In the genomic region with DNA sequence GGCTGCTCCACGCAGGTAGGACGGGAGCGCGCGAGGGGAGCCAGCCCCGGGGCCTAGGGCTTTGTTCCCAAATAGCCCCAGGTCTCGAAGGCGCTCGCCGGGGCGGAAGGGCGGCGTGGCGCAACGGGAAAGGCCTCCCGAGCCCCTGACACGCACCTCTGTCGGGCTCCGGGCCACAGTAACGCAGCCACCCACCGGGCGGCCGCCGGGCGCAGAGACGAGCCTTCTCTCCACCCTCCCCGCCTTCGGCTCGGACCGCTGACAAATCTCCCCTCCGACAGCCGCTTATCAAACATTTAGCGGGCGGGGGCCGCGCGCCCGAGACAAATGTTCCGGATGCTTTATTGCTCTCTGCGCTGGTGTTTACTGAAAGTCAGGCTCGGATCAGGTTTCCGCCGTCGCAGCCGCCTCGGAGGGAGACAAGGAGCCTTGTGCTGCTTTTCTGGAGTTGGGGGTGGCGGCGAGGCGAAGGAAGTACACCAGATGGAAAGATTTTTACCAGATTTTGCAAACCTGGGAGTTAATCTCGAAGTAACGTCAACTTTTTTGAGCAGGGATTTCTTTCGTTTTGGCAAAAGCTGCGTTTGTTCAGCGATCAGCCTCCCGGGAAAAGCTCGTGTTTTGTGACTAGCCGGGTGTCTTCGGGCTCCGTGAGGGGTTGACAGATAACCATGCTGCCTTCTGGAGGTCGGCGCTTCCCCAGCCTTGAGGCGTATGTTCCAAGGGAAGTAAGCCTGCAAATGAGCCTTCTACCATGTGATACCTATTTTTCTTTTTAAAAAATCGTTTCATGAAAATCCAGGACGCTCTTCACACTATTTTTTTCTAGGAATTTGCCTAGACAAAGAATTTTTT, we compare ENCODE assay signal across 8 cellular contexts. TPM values are rescaled to one million over a fixed set of nuclear protein-coding genes. Genes with fewer than 3 reads are reported as not detected.
DNase-seq lines count a peak whose midpoint lies in the region; ATAC-seq, FAIRE-seq and TF ChIP-seq lines count a peak whose summit lies in the region.

No MANE protein-coding gene starts in this region.

- RAD21 ChIA-PET in GM12878 (lab: Charles Lee; ENCODE audit: unreplicated experiment): interaction anchor here (1.0 kb wide), 1 partner anchor 22 kb away, joined by 3 read pairs; no protein-coding TSS in a partner anchor

- peaks cover 4% of the 10 kb centered on the region for H3K27me3 Mint-ChIP-seq in T-helper 17 cell

- BruUV-seq in GM12878 (replicated peaks; lab: Mats Ljungman, UMichigan): no TSS peak

- TF ChIP-seq CTCF in GM12878 (IDR thresholded peaks at IDR 0.05 in 2 of 3, conservative IDR thresholded peaks at IDR 0.05 in 1 of 3; ENCODE audit: control insufficient read depth in 2 of 3, extremely low read depth in 1 of 3, insufficient read depth in 1 of 3, low read depth in 3 of 3, low read length in 3 of 3) (no peak), gastrocnemius medialis (IDR thresholded peaks at IDR 0.05 in 4 of 5, conservative IDR thresholded peaks at IDR 0.05 in 1 of 5) (no peak)

- H3K27ac ChIP-seq in GM12878 (ENCODE audit: control insufficient read depth, insufficient read depth): peak overlapping the region; percentile 62
- no peak overlapping the region for H3K27ac ChIP-seq in iPS-18a (ENCODE audit: low read length)
- peak overlapping the region; percentile 94 to 98 (median 96) for H3K27ac ChIP-seq in gastrocnemius medialis

- H3K36me3 ChIP-seq in GM12878 (ENCODE audit: control insufficient read depth in 2 of 2, insufficient read depth in 2 of 2, low read length in 1 of 2) (0 out of 4 replicates have a peak, but pooled peaks cover 0 to under 1% of the 10 kb centered on the region in 2 experiments), iPS-18a (ENCODE audit: control insufficient read depth, low read depth, low read length) (peaks cover 14% of the 10 kb centered on the region), gastrocnemius medialis (no peaks in the 10 kb centered on the region)

- no peaks in the 10 kb centered on the region; the same call in 1 of the 2 replicates for H4K20me1 ChIP-seq in GM12878 (ENCODE audit: control insufficient read depth, insufficient read depth)

- TF ChIP-seq RAD21 in GM12878 (IDR thresholded peaks at IDR 0.05; ENCODE audit: insufficient read depth, low read depth, low read length): no peak

- TF ChIP-seq EP300 in GM12878 (IDR thresholded peaks at IDR 0.05; ENCODE audit: borderline replicate concordance in 1 of 2, control insufficient read depth in 1 of 2, low read depth in 2 of 2, low read length in 2 of 2): no peak

- H3K4me3 Mint-ChIP-seq in T-helper 17 cell: peak overlapping the region; percentile 99

- H3K9me3 ChIP-seq in T-helper 17 cell (ENCODE audit: control insufficient read depth, low read length, poor library complexity, severe bottlenecking) (no peaks in the 10 kb centered on the region), GM12878 (replicated peaks; ENCODE audit: control insufficient read depth, insufficient read depth, low read length) (no peaks in the 10 kb centered on the region), iPS-18a (ENCODE audit: control insufficient read depth, low read depth, low read length) (no peaks in the 10 kb centered on the region), gastrocnemius medialis (no peaks in the 10 kb centered on the region)

- peak overlapping the region; percentile 82 for H3K9ac ChIP-seq in GM12878 (ENCODE audit: control insufficient read depth, insufficient read depth, low read length)
- peak overlapping the region; percentile 38 for H3K9ac ChIP-seq in iPS-18a (ENCODE audit: low read length)

- H3K27ac Mint-ChIP-seq in T-helper 17 cell: peak overlapping the region; percentile 95

- peak overlapping the region; percentile 52 for H3K4me3 ChIP-seq in Jurkat, Clone E6-1 (ENCODE audit: low read length)
- H3K4me3 ChIP-seq in GM12878 (peak overlapping the region; percentile 93), iPS-18a (ENCODE audit: low read length) (peak overlapping the region; percentile 88), gastrocnemius medialis (peak overlapping the region; percentile 84 to 88 (median 86))

- H3K36me3 Mint-ChIP-seq in T-helper 17 cell (ENCODE audit: low read depth): no peaks in the 10 kb centered on the region

- WGBS in GM12878 (ENCODE audit: insufficient coverage, insufficient replicate concordance, low lambda C conversion rate, missing lambda C conversion rate): under 1% methylated on average over 58 of the region's 64 CpGs

- no peak for FAIRE-seq in GM12878 (lab: Jason Lieb, UNC)

- SMC1A ChIA-PET in GM12878 (lab: Charles Lee; ENCODE audit: uncharacterized antibody, unreplicated experiment): interaction anchor here (1.5 kb wide), 1 partner anchor 21 kb away, joined by 4 read pairs; no protein-coding TSS in a partner anchor

- CTCF ChIA-PET in GM12878 (lab: Yijun Ruan, JAX): interaction anchor here (1.8 kb wide), 1 partner anchor 13 kb away, joined by 5 read pairs; no protein-coding TSS in a partner anchor

- peak overlapping the region; percentile 83 for H3K4me2 ChIP-seq in GM12878 (ENCODE audit: control insufficient read depth, insufficient read depth)

- H3K4me1 Mint-ChIP-seq in T-helper 17 cell: peaks cover 51% of the 10 kb centered on the region

- peaks cover 2 to 4% of the 10 kb centered on the region in 2 experiments; a peak in 3 of 4 replicates for H3K27me3 ChIP-seq in GM12878 (replicated peaks in 1 of 2; ENCODE audit: control insufficient read depth in 2 of 2, insufficient read depth in 2 of 2, low read length in 1 of 2)
- peaks cover 35% of the 10 kb centered on the region for H3K27me3 ChIP-seq in iPS-18a (ENCODE audit: control insufficient read depth, insufficient read depth, low read length)
- no peaks in the 10 kb centered on the region for H3K27me3 ChIP-seq in gastrocnemius medialis

- peak overlapping the region; percentile 89 for H2AFZ ChIP-seq in GM12878 (ENCODE audit: control insufficient read depth, low read depth, low read length)

- TF ChIP-seq POLR2A in GM12878 (IDR thresholded peaks at IDR 0.05; ENCODE audit: low read depth, low read length): no peak
- peak; percentile 55 to 64 for TF ChIP-seq POLR2A in gastrocnemius medialis (IDR thresholded peaks at IDR 0.05)

- DNase-seq in G401 (ENCODE audit: low spot score) (peak; percentile 52), T-helper 17 cell (peak in 2 of 3 donors; percentile 41 to 49), GM12878 (ENCODE audit: low read depth, low spot score) (no peak), gastrocnemius medialis (peak; percentile 69 to 71), AML-193 (lab: John Stamatoyannopoulos, UW) (no peak)
- DNase-seq in Jurkat, Clone E6-1 (ENCODE audit: low read depth, low spot score): peak; percentile 39

- peaks cover 47% of the 10 kb centered on the region for H3K79me2 ChIP-seq in GM12878 (ENCODE audit: control insufficient read depth, insufficient read depth, low read length)

- H3K4me1 ChIP-seq in GM12878 (ENCODE audit: control insufficient read depth, insufficient read depth, low read length): peaks cover 17% of the 10 kb centered on the region
- peaks cover 24% of the 10 kb centered on the region for H3K4me1 ChIP-seq in iPS-18a (ENCODE audit: control insufficient read depth, low read depth, low read length)
- peaks cover 50 to 53% of the 10 kb centered on the region in 2 donors for H3K4me1 ChIP-seq in gastrocnemius medialis

- peak; percentile 32 for ATAC-seq in GM21717 (IDR thresholded peaks at IDR 0.05; ENCODE audit: unreplicated experiment)
- peak; percentile 7 for ATAC-seq in T-helper 17 cell
- ATAC-seq in GM12878: peak; percentile 43
- peak; percentile 32 to 40 for ATAC-seq in gastrocnemius medialis

- in situ Hi-C loops in G401 (cut with HindIII; ENCODE audit: low sequenced_read_pairs): no loop called here
- in situ Hi-C loops in GM12878 (cut with MboI): loop anchor here (10.0 kb wide), 1 partner anchor 260 kb away; no protein-coding TSS in a partner anchor
- in situ Hi-C loops in gastrocnemius medialis (cut with MboI; ENCODE audit: low sequenced_read_pairs in 4 of 4): loop anchor here in 3 of 4 donors (10.0 to 25.0 kb wide), 3 partner anchors 150 to 1587 kb away; a partner anchor contains a TSS

- POLR2A ChIA-PET in GM12878 (lab: Charles Lee): no interaction called here

- intact Hi-C loops in GM12878 (cut with micrococcal nuclease; ENCODE audit: unreplicated experiment) (loop anchor here (5.0 kb wide), 4 partner anchors 133 to 1582 kb away; no protein-coding TSS in a partner anchor), gastrocnemius medialis (cut with DNase I; ENCODE audit: low total_unique reads) (loop anchor here (10.0 kb wide), 1 partner anchor 1970 kb away; a partner anchor contains a TSS)

TF ChIP-seq in GM12878, 131 proteins besides CTCF, POLR2A, EP300 and RAD21 (continues in another document):
- TF ChIP-seq, protein P1, sequence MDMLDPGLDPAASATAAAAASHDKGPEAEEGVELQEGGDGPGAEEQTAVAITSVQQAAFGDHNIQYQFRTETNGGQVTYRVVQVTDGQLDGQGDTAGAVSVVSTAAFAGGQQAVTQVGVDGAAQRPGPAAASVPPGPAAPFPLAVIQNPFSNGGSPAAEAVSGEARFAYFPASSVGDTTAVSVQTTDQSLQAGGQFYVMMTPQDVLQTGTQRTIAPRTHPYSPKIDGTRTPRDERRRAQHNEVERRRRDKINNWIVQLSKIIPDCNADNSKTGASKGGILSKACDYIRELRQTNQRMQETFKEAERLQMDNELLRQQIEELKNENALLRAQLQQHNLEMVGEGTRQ (IDR thresholded peaks at IDR 0.05; ENCODE audit: borderline replicate concordance, low read depth, low read length): no peak
- TF ChIP-seq MXI1 (IDR thresholded peaks at IDR 0.05; ENCODE audit: low read depth, low read length) (peak; percentile 62; the same call in 1 of the 2 replicates), SMC3 (IDR thresholded peaks at IDR 0.05; ENCODE audit: borderline replicate concordance, low read length) (no peak)

RNA-seq across cellular contexts. Expression of a gene that starts 1.0 kb away (rescaled TPM):
- 0.49 and 1.2 TPM in 2 replicates for total RNA-seq in G401 (2014; rRNA removed; shearing (Covaris generic))
- polyA plus RNA-seq in Jurkat, Clone E6-1 (2012; ENCODE audit: insufficient read depth, insufficient read length): 10.7 TPM
- total RNA-seq in T-helper 17 cell (10 to 100 TPM; 13.7 to 15.0 TPM), GM12878 (2014; rRNA removed) (11.3 and 11.6 TPM in 2 replicates), GM12878 (2014; rRNA removed; fragmentation: Illumina TruSeq; extraction: Trizol) (6.9 and 7.4 TPM in 2 replicates), GM12878 (2021) (15.3 and 15.8 TPM in 2 replicates), gastrocnemius medialis (10 to 100 TPM; 11.2 to 57.8 (median 25.9) TPM)
- 11.9 and 12.2 TPM in 2 replicates for total RNA-seq in GM12878 (2013; cell fraction: nucleolus; rRNA removed)
- 1.8 TPM for polyA plus RNA-seq in GM12878 (2011; ENCODE audit: low read depth)
- polyA plus RNA-seq in GM12878 (2011; rRNA removed) (1.5 and 1.6 TPM in 2 replicates), GM12878 (2014; fragmentation: Illumina TruSeq; extraction: Trizol) (9.4 and 11.5 TPM in 2 replicates), GM12878 (2014; fragmentation: Nextera tagmentation; extraction: Ambion mirVana) (1 to 10 TPM; 1.3 to 2.4 TPM), GM12878 (2014; rRNA removed) (7.9 and 10.2 TPM in 2 replicates), GM12878 (2016; fragmentation: Nextera tagmentation; extraction: Ambion mirVana) (1 to 10 TPM; 6.9 to 8.2 TPM)
- polyA plus RNA-seq in GM12878 (2011; cell fraction: cytosol; rRNA removed): 1.6 and 2.1 TPM in 2 replicates
- polyA plus RNA-seq in GM12878 (2011; cell fraction: nucleus; rRNA removed): 3.2 and 3.6 TPM in 2 replicates
- 3.3 and 4.0 TPM in 2 replicates for polyA plus RNA-seq in GM12878 (2012)
- 2.8 and 4.4 TPM in 2 replicates for polyA minus RNA-seq in GM12878 (2011; rRNA and poly(A)+ RNA removed)
- polyA minus RNA-seq in GM12878 (2011; cell fraction: cytosol; rRNA and poly(A)+ RNA removed): 0.83 and 1.1 TPM in 2 replicates
- polyA minus RNA-seq in GM12878 (2011; cell fraction: nucleus; rRNA and poly(A)+ RNA removed): 6.4 and 11.5 TPM in 2 replicates

Comparison
In these comparisons a context has a peak if more than half of its experiments do, and no peak if none do; other contexts are left out.
1. DNase-seq: peak in G401 (single experiment), Jurkat, Clone E6-1 (single experiment), T-helper 17 cell (2 of 3) and gastrocnemius medialis (2 of 2); none in GM12878 (single experiment) and AML-193 (0 of 2).
2. Peak in every context shown above with its lines, with median percentiles within 50 percentile points of each other: ATAC-seq and H3K4me3 ChIP-seq.